ENCODE assay signal across 22 cellular contexts in the genomic region with DNA sequence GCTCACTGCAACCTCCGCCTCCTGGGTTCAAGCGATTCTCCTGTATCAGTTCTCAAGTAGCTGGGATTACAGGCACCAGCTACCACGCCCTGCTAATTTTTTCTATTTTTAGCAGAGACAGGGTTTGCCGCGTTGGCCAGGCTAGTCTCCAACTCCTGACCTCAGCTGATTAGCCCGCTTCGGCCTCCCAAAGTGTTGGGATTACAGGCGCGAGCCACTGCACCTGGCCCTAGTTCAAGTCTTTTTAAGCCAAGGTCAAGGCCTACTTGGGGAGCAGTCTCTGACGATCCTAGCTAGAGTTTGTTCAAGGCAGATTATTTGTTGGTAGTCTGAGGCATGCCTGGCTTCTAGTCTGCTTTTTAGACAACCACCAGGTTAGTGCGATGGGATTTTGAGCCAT.
DNase-seq lines count a peak whose midpoint lies in the region; ATAC-seq and TF ChIP-seq lines count a peak whose summit lies in the region.
"Had no signal": no experiment of that assay in that cellular context is flagged by ENCODE, and none has a peak within 500 bp of the region (broad histone marks: within the 10 kb centered on the region; RNA-seq: fewer than 3 reads in every experiment).

No MANE protein-coding gene starts in this region.

- H3F3A ChIP-seq in GM23338 (replicated peaks; ENCODE audit: low read depth), result no peaks in the 10 kb centered on the region

- H3K27me3 ChIP-seq in GM23338 (ENCODE audit: insufficient read depth) (no peaks in the 10 kb centered on the region), adrenal gland (no peaks in the 10 kb centered on the region), ovary (no peaks in the 10 kb centered on the region)
- H3K27me3 ChIP-seq: BE2C; BLaER1 treated with 17β-estradiol and CSF1 and Interleukin-3, amounts not matched to agents 10 nM and 100 nM had no signal

- H3K4me2 ChIP-seq in GM23338, result no peak overlapping the region
- H3K4me2 ChIP-seq: A549; BLaER1 treated with 17β-estradiol and CSF1 and Interleukin-3, amounts not matched to agents 10 nM and 100 nM had no signal

- H3K4me1 ChIP-seq in GM23338 (ENCODE audit: insufficient read depth) (no peaks in the 10 kb centered on the region), adrenal gland (replicated peaks in 1 of 2) (peaks cover 0 to 9% of the 10 kb centered on the region in 2 donors), ovary (ENCODE audit: insufficient read depth) (peaks cover 3% of the 10 kb centered on the region)
- H3K4me1 ChIP-seq: A549; BLaER1 treated with 17β-estradiol and CSF1 and Interleukin-3, amounts not matched to agents 10 nM and 100 nM had no signal

- H3K27ac ChIP-seq in GM23338 (ENCODE audit: low read depth) (no peak overlapping the region), adrenal gland (peak overlapping the region in 1 of 5 donors; percentile 30), ovary (no peak overlapping the region)
- H3K27ac ChIP-seq: A549; BLaER1 treated with 17β-estradiol and CSF1 and Interleukin-3, amounts not matched to agents 10 nM and 100 nM had no signal

- no peak for TF ChIP-seq EP300 in ovary (IDR thresholded peaks at IDR 0.05)

- H3K9me3 Mint-ChIP-seq in GM23338, result no peaks in the 10 kb centered on the region
- peaks cover 10 to 15% of the 10 kb centered on the region in 2 donors for H3K9me3 Mint-ChIP-seq in natural killer cell

- TF ChIP-seq CTCF in GM23338 (conservative IDR thresholded peaks at IDR 0.05; ENCODE audit: low read depth in 2 of 2), result no peak
- TF ChIP-seq CTCF in adrenal gland (IDR thresholded peaks at IDR 0.05), result no peak
- no peak for TF ChIP-seq CTCF in ovary (IDR thresholded peaks at IDR 0.05)
- TF ChIP-seq CTCF in natural killer cell (IDR thresholded peaks at IDR 0.05), result no peak

- no peaks in the 10 kb centered on the region for H3K9me3 ChIP-seq in adrenal gland (replicated peaks in 1 of 3)
- H3K9me3 ChIP-seq in ovary, result no peaks in the 10 kb centered on the region
- H3K9me3 ChIP-seq: A549; BLaER1 treated with 17β-estradiol and CSF1 and Interleukin-3, amounts not matched to agents 10 nM and 100 nM had no signal

- no peak for ATAC-seq in GM23338
- no peak for ATAC-seq in natural killer cell
- ATAC-seq in HG03159 (IDR thresholded peaks at IDR 0.05; ENCODE audit: unreplicated experiment), result no peak
- ATAC-seq: A549, GM12878 had no signal

- no peak overlapping the region for H3K4me3 Mint-ChIP-seq in GM23338
- H3K4me3 Mint-ChIP-seq in natural killer cell, result no peak overlapping the region
- H3K4me3 Mint-ChIP-seq: CD14-positive monocyte; CD4-positive, alpha-beta T cell; CD8-positive, alpha-beta memory T cell had no signal

- H3K4me1 Mint-ChIP-seq in GM23338 (peaks cover 4% of the 10 kb centered on the region; the same call in 2 of the 3 replicates), natural killer cell (no peaks in the 10 kb centered on the region)
- H3K4me1 Mint-ChIP-seq: CD14-positive monocyte; CD8-positive, alpha-beta memory T cell had no signal

- peak overlapping the region; percentile 70; the same call in 1 of the 2 replicates for H2AFZ ChIP-seq in GM23338

- no peaks in the 10 kb centered on the region for H4K20me1 ChIP-seq in GM23338 (replicated peaks; ENCODE audit: insufficient read depth)
- H4K20me1 ChIP-seq: BLaER1 treated with 17β-estradiol and CSF1 and Interleukin-3, amounts not matched to agents 10 nM and 100 nM had no signal

- H3K27ac Mint-ChIP-seq in GM23338 (no peak overlapping the region), natural killer cell (no peak overlapping the region)
- H3K27ac Mint-ChIP-seq: CD14-positive monocyte; CD4-positive, alpha-beta T cell; CD8-positive, alpha-beta memory T cell had no signal

- 48 to 71% (median 51%) methylated on average over 9 to 11 of the region's 11 CpGs for WGBS in adrenal gland, 4 donors
- 28 to 52% (median 30%) methylated on average over 11 of the region's 11 CpGs for WGBS in ovary, 3 donors

- H3K36me3 ChIP-seq in GM23338 (ENCODE audit: insufficient read depth) (no peaks in the 10 kb centered on the region), adrenal gland (replicated peaks in 1 of 2) (no peaks in the 10 kb centered on the region), ovary (no peaks in the 10 kb centered on the region)
- H3K36me3 ChIP-seq: BE2C; BLaER1 treated with 17β-estradiol and CSF1 and Interleukin-3, amounts not matched to agents 10 nM and 100 nM had no signal

- H3K9me2 ChIP-seq in GM23338 (ENCODE audit: insufficient read depth), result no peaks in the 10 kb centered on the region

- H3K36me3 Mint-ChIP-seq in GM23338 (ENCODE audit: low read depth) (no peaks in the 10 kb centered on the region), natural killer cell (no peaks in the 10 kb centered on the region)
- H3K36me3 Mint-ChIP-seq: CD14-positive monocyte; CD8-positive, alpha-beta memory T cell had no signal

- DNase-seq in GM23338 (ENCODE audit: low spot score) (no peak), adrenal gland (peak; percentile 22 to 55 (median 39)), ovary (peak in 4 of 5 donors; percentile 9 to 46 (median 39)), natural killer cell (no peak)
- no peak for DNase-seq in activated CD4-positive, alpha-beta T cell treated with anti-CD3 and anti-CD28 coated beads for 48 hours
- DNase-seq: 8988T; ACHN; AML-193; BE2C; CD4-positive, alpha-beta T cell; CD8-positive, alpha-beta memory T cell; DMS 273 treated with DMSO at 0.1 percent for 48 hours; DMS79; EL; GDM1; GOT3; HCEC 1CT had no signal

- H3K79me2 ChIP-seq in GM23338 (replicated peaks; ENCODE audit: insufficient read depth), result no peaks in the 10 kb centered on the region

- H3K27me3 Mint-ChIP-seq in GM23338 (ENCODE audit: insufficient read depth, low read depth, poor library complexity) (no peaks in the 10 kb centered on the region), natural killer cell (ENCODE audit: low read depth in 2 of 2) (no peaks in the 10 kb centered on the region)
- H3K27me3 Mint-ChIP-seq: CD4-positive, alpha-beta T cell; CD8-positive, alpha-beta memory T cell had no signal

- TF ChIP-seq POLR2A in adrenal gland (IDR thresholded peaks at IDR 0.05) (no peak), ovary (IDR thresholded peaks at IDR 0.05) (no peak)

- intact Hi-C loops in adrenal gland (cut with DNase I), result no loop called here
- intact Hi-C loops in ovary (cut with DNase I), result no loop called here
- intact Hi-C loops in natural killer cell (cut with micrococcal nuclease), result no loop called here

- no peak overlapping the region for H3K4me3 ChIP-seq in GM23338
- no peak overlapping the region for H3K4me3 ChIP-seq in adrenal gland
- no peak overlapping the region for H3K4me3 ChIP-seq in ovary
- H3K4me3 ChIP-seq: A549; BLaER1 treated with 17β-estradiol and CSF1 and Interleukin-3, amounts not matched to agents 10 nM and 100 nM; GM12878 had no signal

TF ChIP-seq in GM23338, 12 proteins besides CTCF, POLR2A, EP300 and RAD21:
- TF ChIP-seq STAT1 (IDR thresholded peaks at IDR 0.05; ENCODE audit: unreplicated experiment) (no peak), CREB1 (CRISPR knock-in tag; IDR thresholded peaks at IDR 0.05; ENCODE audit: low read depth) (no peak), POLR2AphosphoS5 (IDR thresholded peaks at IDR 0.05; ENCODE audit: low read depth) (no peak)

Comparison
In these comparisons a context has a peak if more than half of its experiments do, and no peak if none do; other contexts are left out.
1. DNase-seq: peak in adrenal gland (7 of 7) and ovary (4 of 5); none in GM23338 (single experiment), activated CD4-positive, alpha-beta T cell treated with anti-CD3 and anti-CD28 coated beads for 48 hours (single experiment) and natural killer cell (single experiment).